ENCODE assay signal across 1 cellular context in genomic region chr20:45798935-45799642, GRCh38.
TF ChIP-seq lines count a peak whose summit lies in the region.

No MANE protein-coding gene starts in this region.

TF ChIP-seq in H1, 55 proteins besides CTCF, POLR2A, EP300 and RAD21:
- TF ChIP-seq NRF1 (IDR thresholded peaks at IDR 0.05; ENCODE audit: low read depth, low read length) (no peak), MAFK (IDR thresholded peaks at IDR 0.05; ENCODE audit: low read depth, low read length) (no peak), GTF2F1 (IDR thresholded peaks at IDR 0.05; ENCODE audit: borderline replicate concordance, low read depth, low read length) (no peak), POU5F1 (IDR thresholded peaks at IDR 0.05; ENCODE audit: low read depth, low read length) (no peak), EZH2 (IDR thresholded peaks at IDR 0.05; ENCODE audit: low read depth, low read length, severe bottlenecking) (no peak), GABPA (IDR thresholded peaks at IDR 0.05; ENCODE audit: borderline replicate concordance, insufficient read depth, low read length) (peak; percentile 53; the same call in 1 of the 2 replicates), FOSL1 (IDR thresholded peaks at IDR 0.05; ENCODE audit: insufficient read depth, low read depth, low read length) (no peak), SIN3A (conservative IDR thresholded peaks at IDR 0.05 in 1 of 2, IDR thresholded peaks at IDR 0.05 in 1 of 2; ENCODE audit: low read depth in 1 of 2, low read length in 2 of 2) (peak; percentile 61 to 65; a peak in 1 of 4 replicates), MAX (IDR thresholded peaks at IDR 0.05) (0 out of 2 replicates have a peak, but pooled peaks have one; percentile 9), TEAD4 (IDR thresholded peaks at IDR 0.05; ENCODE audit: low read depth, low read length) (0 out of 2 replicates have a peak, but pooled peaks have one; percentile 10)
- TF ChIP-seq, protein P1, sequence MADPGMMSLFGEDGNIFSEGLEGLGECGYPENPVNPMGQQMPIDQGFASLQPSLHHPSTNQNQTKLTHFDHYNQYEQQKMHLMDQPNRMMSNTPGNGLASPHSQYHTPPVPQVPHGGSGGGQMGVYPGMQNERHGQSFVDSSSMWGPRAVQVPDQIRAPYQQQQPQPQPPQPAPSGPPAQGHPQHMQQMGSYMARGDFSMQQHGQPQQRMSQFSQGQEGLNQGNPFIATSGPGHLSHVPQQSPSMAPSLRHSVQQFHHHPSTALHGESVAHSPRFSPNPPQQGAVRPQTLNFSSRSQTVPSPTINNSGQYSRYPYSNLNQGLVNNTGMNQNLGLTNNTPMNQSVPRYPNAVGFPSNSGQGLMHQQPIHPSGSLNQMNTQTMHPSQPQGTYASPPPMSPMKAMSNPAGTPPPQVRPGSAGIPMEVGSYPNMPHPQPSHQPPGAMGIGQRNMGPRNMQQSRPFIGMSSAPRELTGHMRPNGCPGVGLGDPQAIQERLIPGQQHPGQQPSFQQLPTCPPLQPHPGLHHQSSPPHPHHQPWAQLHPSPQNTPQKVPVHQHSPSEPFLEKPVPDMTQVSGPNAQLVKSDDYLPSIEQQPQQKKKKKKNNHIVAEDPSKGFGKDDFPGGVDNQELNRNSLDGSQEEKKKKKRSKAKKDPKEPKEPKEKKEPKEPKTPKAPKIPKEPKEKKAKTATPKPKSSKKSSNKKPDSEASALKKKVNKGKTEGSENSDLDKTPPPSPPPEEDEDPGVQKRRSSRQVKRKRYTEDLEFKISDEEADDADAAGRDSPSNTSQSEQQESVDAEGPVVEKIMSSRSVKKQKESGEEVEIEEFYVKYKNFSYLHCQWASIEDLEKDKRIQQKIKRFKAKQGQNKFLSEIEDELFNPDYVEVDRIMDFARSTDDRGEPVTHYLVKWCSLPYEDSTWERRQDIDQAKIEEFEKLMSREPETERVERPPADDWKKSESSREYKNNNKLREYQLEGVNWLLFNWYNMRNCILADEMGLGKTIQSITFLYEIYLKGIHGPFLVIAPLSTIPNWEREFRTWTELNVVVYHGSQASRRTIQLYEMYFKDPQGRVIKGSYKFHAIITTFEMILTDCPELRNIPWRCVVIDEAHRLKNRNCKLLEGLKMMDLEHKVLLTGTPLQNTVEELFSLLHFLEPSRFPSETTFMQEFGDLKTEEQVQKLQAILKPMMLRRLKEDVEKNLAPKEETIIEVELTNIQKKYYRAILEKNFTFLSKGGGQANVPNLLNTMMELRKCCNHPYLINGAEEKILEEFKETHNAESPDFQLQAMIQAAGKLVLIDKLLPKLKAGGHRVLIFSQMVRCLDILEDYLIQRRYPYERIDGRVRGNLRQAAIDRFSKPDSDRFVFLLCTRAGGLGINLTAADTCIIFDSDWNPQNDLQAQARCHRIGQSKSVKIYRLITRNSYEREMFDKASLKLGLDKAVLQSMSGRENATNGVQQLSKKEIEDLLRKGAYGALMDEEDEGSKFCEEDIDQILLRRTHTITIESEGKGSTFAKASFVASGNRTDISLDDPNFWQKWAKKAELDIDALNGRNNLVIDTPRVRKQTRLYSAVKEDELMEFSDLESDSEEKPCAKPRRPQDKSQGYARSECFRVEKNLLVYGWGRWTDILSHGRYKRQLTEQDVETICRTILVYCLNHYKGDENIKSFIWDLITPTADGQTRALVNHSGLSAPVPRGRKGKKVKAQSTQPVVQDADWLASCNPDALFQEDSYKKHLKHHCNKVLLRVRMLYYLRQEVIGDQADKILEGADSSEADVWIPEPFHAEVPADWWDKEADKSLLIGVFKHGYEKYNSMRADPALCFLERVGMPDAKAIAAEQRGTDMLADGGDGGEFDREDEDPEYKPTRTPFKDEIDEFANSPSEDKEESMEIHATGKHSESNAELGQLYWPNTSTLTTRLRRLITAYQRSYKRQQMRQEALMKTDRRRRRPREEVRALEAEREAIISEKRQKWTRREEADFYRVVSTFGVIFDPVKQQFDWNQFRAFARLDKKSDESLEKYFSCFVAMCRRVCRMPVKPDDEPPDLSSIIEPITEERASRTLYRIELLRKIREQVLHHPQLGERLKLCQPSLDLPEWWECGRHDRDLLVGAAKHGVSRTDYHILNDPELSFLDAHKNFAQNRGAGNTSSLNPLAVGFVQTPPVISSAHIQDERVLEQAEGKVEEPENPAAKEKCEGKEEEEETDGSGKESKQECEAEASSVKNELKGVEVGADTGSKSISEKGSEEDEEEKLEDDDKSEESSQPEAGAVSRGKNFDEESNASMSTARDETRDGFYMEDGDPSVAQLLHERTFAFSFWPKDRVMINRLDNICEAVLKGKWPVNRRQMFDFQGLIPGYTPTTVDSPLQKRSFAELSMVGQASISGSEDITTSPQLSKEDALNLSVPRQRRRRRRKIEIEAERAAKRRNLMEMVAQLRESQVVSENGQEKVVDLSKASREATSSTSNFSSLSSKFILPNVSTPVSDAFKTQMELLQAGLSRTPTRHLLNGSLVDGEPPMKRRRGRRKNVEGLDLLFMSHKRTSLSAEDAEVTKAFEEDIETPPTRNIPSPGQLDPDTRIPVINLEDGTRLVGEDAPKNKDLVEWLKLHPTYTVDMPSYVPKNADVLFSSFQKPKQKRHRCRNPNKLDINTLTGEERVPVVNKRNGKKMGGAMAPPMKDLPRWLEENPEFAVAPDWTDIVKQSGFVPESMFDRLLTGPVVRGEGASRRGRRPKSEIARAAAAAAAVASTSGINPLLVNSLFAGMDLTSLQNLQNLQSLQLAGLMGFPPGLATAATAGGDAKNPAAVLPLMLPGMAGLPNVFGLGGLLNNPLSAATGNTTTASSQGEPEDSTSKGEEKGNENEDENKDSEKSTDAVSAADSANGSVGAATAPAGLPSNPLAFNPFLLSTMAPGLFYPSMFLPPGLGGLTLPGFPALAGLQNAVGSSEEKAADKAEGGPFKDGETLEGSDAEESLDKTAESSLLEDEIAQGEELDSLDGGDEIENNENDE (IDR thresholded peaks at IDR 0.05; ENCODE audit: insufficient replicate concordance, low read length): no peak
